In genomic region chr13:95643471-95643813, GRCh38 we compare ENCODE assay signal across 9 cellular contexts. TPM values are rescaled to one million over a fixed set of nuclear protein-coding genes. Genes with fewer than 3 reads are reported as not detected.
DNase-seq lines count a peak whose midpoint lies in the region; ATAC-seq and TF ChIP-seq lines count a peak whose summit lies in the region.
"Had no signal": no experiment of that assay in that cellular context is flagged by ENCODE, and none has a peak within 500 bp of the region (broad histone marks: within the 10 kb centered on the region; RNA-seq: fewer than 3 reads in every experiment).

No MANE protein-coding gene starts in this region.

- no peak for TF ChIP-seq POLR2A in lower leg skin (IDR thresholded peaks at IDR 0.05)

- no peak overlapping the region for H3K27ac Mint-ChIP-seq in activated naive CD8-positive, alpha-beta T cell treated with anti-CD3 and anti-CD28 coated beads, Interleukin-2, amount 10 ng/mL, durations not matched to agents 7 days and 5 days

- H3K4me3 Mint-ChIP-seq in activated naive CD8-positive, alpha-beta T cell treated with anti-CD3 and anti-CD28 coated beads, Interleukin-2, amount 10 ng/mL, durations not matched to agents 7 days and 5 days, result peak overlapping the region; percentile 77

- no peak for ATAC-seq in activated naive CD8-positive, alpha-beta T cell treated with anti-CD3 and anti-CD28 coated beads, Interleukin-2, amount 10 ng/mL, durations not matched to agents 7 days and 5 days (ENCODE audit: low read depth)
- ATAC-seq in GM18517 (IDR thresholded peaks at IDR 0.05; ENCODE audit: unreplicated experiment), result no peak

- peaks cover 27% of the 10 kb centered on the region for H3K79me2 ChIP-seq in ACC112 (ENCODE audit: control insufficient read depth, insufficient read depth, low read length, unreplicated experiment)

- H3K4me1 Mint-ChIP-seq in activated naive CD8-positive, alpha-beta T cell treated with anti-CD3 and anti-CD28 coated beads, Interleukin-2, amount 10 ng/mL, durations not matched to agents 7 days and 5 days, result peaks cover 6% of the 10 kb centered on the region

- 12 to 20% methylated on average over 9 of the region's 9 CpGs for WGBS in lower leg skin, 2 donors

- DNase-seq in HAP-1 (ENCODE audit: low spot score in 2 of 2) (peak; percentile 36 to 48), iris pigment epithelial cell (ENCODE audit: low read depth) (peak; percentile 58), superior temporal gyrus (ENCODE audit: extremely low spot score) (peak; percentile 57), GM19238 (ENCODE audit: insufficient read length, low spot score) (no peak), lower leg skin (ENCODE audit: low spot score in 2 of 2) (no peak)
- DNase-seq in activated naive CD8-positive, alpha-beta T cell treated with anti-CD3 and anti-CD28 coated beads, Interleukin-2, amount 10 ng/mL, durations not matched to agents 7 days and 5 days, result no peak

- H3K4me3 ChIP-seq in ACC112 (ENCODE audit: low read depth, low read length) (peak overlapping the region; percentile 89), HAP-1 (peak overlapping the region; percentile 59), lower leg skin (ENCODE audit: low read depth, poor library complexity, severe bottlenecking) (no peak overlapping the region)

- in situ Hi-C loops in HAP-1 (cut with MboI; ENCODE audit: low sequenced_read_pairs), result no loop called here

- peaks cover 10% of the 10 kb centered on the region for H3K4me1 ChIP-seq in ACC112 (ENCODE audit: control insufficient read depth, insufficient read depth, low read length, unreplicated experiment)
- peaks cover 5% of the 10 kb centered on the region; the same call in 1 of the 2 replicates for H3K4me1 ChIP-seq in HAP-1

- no peaks in the 10 kb centered on the region for H3K9me3 ChIP-seq in HAP-1

- H3K27me3 ChIP-seq in ACC112 (ENCODE audit: insufficient read depth, low read length) (no peaks in the 10 kb centered on the region), HAP-1 (ENCODE audit: low read depth) (no peaks in the 10 kb centered on the region)

- POLR2A ChIA-PET in activated naive CD8-positive, alpha-beta T cell treated with anti-CD3 and anti-CD28 coated beads, Interleukin-2, amount 10 ng/mL, durations not matched to agents 7 days and 5 days (lab: Charles Lee), result no interaction called here

- H3K27me3 Mint-ChIP-seq in activated naive CD8-positive, alpha-beta T cell treated with anti-CD3 and anti-CD28 coated beads, Interleukin-2, amount 10 ng/mL, durations not matched to agents 7 days and 5 days, result peaks cover 62% of the 10 kb centered on the region

- H3K36me3 Mint-ChIP-seq in activated naive CD8-positive, alpha-beta T cell treated with anti-CD3 and anti-CD28 coated beads, Interleukin-2, amount 10 ng/mL, durations not matched to agents 7 days and 5 days, result no peaks in the 10 kb centered on the region

- peak overlapping the region; percentile 66 for H2AFZ ChIP-seq in ACC112 (ENCODE audit: low read length, unreplicated experiment)

- TF ChIP-seq CTCF in lower leg skin (IDR thresholded peaks at IDR 0.05), result no peak

- H3K36me3 ChIP-seq in ACC112 (ENCODE audit: insufficient read depth, low read length), result peaks cover 10% of the 10 kb centered on the region; the same call in 1 of the 2 replicates
- H3K36me3 ChIP-seq in HAP-1 (replicated peaks), result peaks cover 17% of the 10 kb centered on the region

- peak overlapping the region; percentile 50 for H3K27ac ChIP-seq in ACC112 (ENCODE audit: low read depth, low read length)
- H3K27ac ChIP-seq: epithelial cell of prostate had no signal

- intact Hi-C loops in lower leg skin (cut with DNase I; ENCODE audit: low total_unique reads), result no loop called here

- H3K9me3 Mint-ChIP-seq in activated naive CD8-positive, alpha-beta T cell treated with anti-CD3 and anti-CD28 coated beads, Interleukin-2, amount 10 ng/mL, durations not matched to agents 7 days and 5 days, result no peaks in the 10 kb centered on the region

RNA-seq across cellular contexts. Expression of gene DZIP1, which starts 1.1 kb away (rescaled TPM):
- under 1 TPM; 0.17 to 0.45 TPM for total RNA-seq in activated naive CD8-positive, alpha-beta T cell treated with anti-CD3 and anti-CD28 coated beads, Interleukin-2, amount 10 ng/mL, durations not matched to agents 7 days and 5 days
- total RNA-seq in lower leg skin, result 1 to 10 TPM in 3 of 4 donors, under 1 TPM in 1; 0.42 to 2.7 (median 1.8) TPM

RNA-seq across cellular contexts. Expression of gene DNAJC3, which starts 33.5 kb away (rescaled TPM):
- total RNA-seq in activated naive CD8-positive, alpha-beta T cell treated with anti-CD3 and anti-CD28 coated beads, Interleukin-2, amount 10 ng/mL, durations not matched to agents 7 days and 5 days, result 10 to 100 TPM; 14.9 to 16.6 TPM
- total RNA-seq in lower leg skin, result 10 to 100 TPM; 22.2 to 37.7 (median 28.8) TPM

Comparison
In these comparisons a context has a peak if more than half of its experiments do, and no peak if none do; other contexts are left out.
1. DNase-seq: peak in HAP-1 (2 of 2), iris pigment epithelial cell (single experiment) and superior temporal gyrus (single experiment); none in activated naive CD8-positive, alpha-beta T cell treated with anti-CD3 and anti-CD28 coated beads, Interleukin-2, amount 10 ng/mL, durations not matched to agents 7 days and 5 days (single experiment), GM19238 (single experiment) and lower leg skin (0 of 2).